Comparison of ENCODE assay signal across 8 cellular contexts in genomic region chr4:158873795-158874359, GRCh38.
DNase-seq lines count a peak whose midpoint lies in the region; ATAC-seq, FAIRE-seq and TF ChIP-seq lines count a peak whose summit lies in the region.

No MANE protein-coding gene starts in this region.

- H3K14ac ChIP-seq in H1 (ENCODE audit: insufficient read length), result no peak overlapping the region

- no peak for TF ChIP-seq RAD21 in H1 (IDR thresholded peaks at IDR 0.05 in 1 of 2, conservative IDR thresholded peaks at IDR 0.05 in 1 of 2; ENCODE audit: low read depth in 2 of 2, low read length in 2 of 2)

- no peak overlapping the region for H2BK15ac ChIP-seq in H1 (ENCODE audit: low read length)

- no peak overlapping the region for H3K9ac ChIP-seq in H1 (replicated peaks in 1 of 4; ENCODE audit: extremely low read depth in 1 of 4, low read depth in 3 of 4, low read length in 3 of 4)

- ATAC-seq in Panc1 (peak; percentile 93), HG03025 (IDR thresholded peaks at IDR 0.05; ENCODE audit: low FRiP score, unreplicated experiment) (no peak)

- H3K27me3 ChIP-seq in Panc1 (ENCODE audit: control insufficient read depth, insufficient read depth, low read length) (no peaks in the 10 kb centered on the region), H1 (replicated peaks in 1 of 4; ENCODE audit: control insufficient read depth in 3 of 4, extremely low read depth in 1 of 4, insufficient read depth in 3 of 4, low read length in 3 of 4) (no peaks in the 10 kb centered on the region)

- H3K4me3 ChIP-seq in Panc1 (ENCODE audit: low read depth in 2 of 2, low read length in 2 of 2) (no peak overlapping the region), H1 (ENCODE audit: extremely low read depth in 1 of 4, insufficient read depth in 2 of 4, low read depth in 3 of 4, low read length in 4 of 4) (no peak overlapping the region)

- intact Hi-C loops in Panc1 (cut with micrococcal nuclease; ENCODE audit: unreplicated experiment), result loop anchor here (10.0 kb wide), 1 partner anchor 231 kb away; the partner anchor contains the start of gene RAPGEF2

- no peaks in the 10 kb centered on the region for H3K79me2 ChIP-seq in H1 (ENCODE audit: control insufficient read depth in 1 of 2, insufficient read depth in 2 of 2, low read length in 2 of 2)

- no peak for TF ChIP-seq POLR2A in H1 (IDR thresholded peaks at IDR 0.05; ENCODE audit: control extremely low read depth in 1 of 2, low read depth in 2 of 2, low read length in 2 of 2)

- no peak overlapping the region for H2BK20ac ChIP-seq in H1 (ENCODE audit: low read length)

- H3K36me3 ChIP-seq in Panc1 (ENCODE audit: control insufficient read depth, insufficient read depth, low read length), result no peaks in the 10 kb centered on the region
- H3K36me3 ChIP-seq in H1 (ENCODE audit: control insufficient read depth in 2 of 4, insufficient read depth in 4 of 4, low read length in 3 of 4), result no peaks in the 10 kb centered on the region

- no peak overlapping the region for H4K5ac ChIP-seq in H1 (ENCODE audit: insufficient read length, low read depth, low read length)

- H3K9me3 ChIP-seq in Panc1 (ENCODE audit: control insufficient read depth, insufficient read depth, low read depth, low read length), result no peaks in the 10 kb centered on the region
- H3K9me3 ChIP-seq in H1 (ENCODE audit: insufficient read depth in 2 of 2, low read depth in 1 of 2, low read length in 1 of 2), result no peaks in the 10 kb centered on the region

- no TSS peak for BruUV-seq in Panc1 (replicated peaks; lab: Mats Ljungman, UMichigan)

- H2BK120ac ChIP-seq in H1 (replicated peaks; ENCODE audit: low read depth, low read length), result no peak overlapping the region

- no peak overlapping the region for H3K4me2 ChIP-seq in H1 (ENCODE audit: insufficient read depth in 1 of 2, low read depth in 2 of 2, low read length in 2 of 2)

- no peaks in the 10 kb centered on the region for H3K79me1 ChIP-seq in H1 (ENCODE audit: low read depth, low read length)

- no peak overlapping the region for H2BK5ac ChIP-seq in H1 (ENCODE audit: low read depth, low read length)

- no peaks in the 10 kb centered on the region for H3K27me3 Mint-ChIP-seq in nephron (ENCODE audit: low read depth)

- H4K8ac ChIP-seq in H1 (ENCODE audit: extremely low read depth, insufficient read depth, low read length), result no peak overlapping the region

- no peak overlapping the region for H3K18ac ChIP-seq in H1 (ENCODE audit: extremely low read depth, low read length)

- no peaks in the 10 kb centered on the region; the same call in none of the 2 replicates for H3K4me1 ChIP-seq in Panc1 (ENCODE audit: control insufficient read depth, insufficient read depth, low read length)
- H3K4me1 ChIP-seq in H1 (replicated peaks in 1 of 4; ENCODE audit: control insufficient read depth in 3 of 4, insufficient read depth in 4 of 4, low read length in 3 of 4), result peaks cover 0 to 10% (median 6%) of the 10 kb centered on the region in 4 experiments; a peak in 5 of 7 replicates

- no peak overlapping the region for H3K4me3 Mint-ChIP-seq in nephron

- H3K4me1 Mint-ChIP-seq in nephron, result peaks cover 34% of the 10 kb centered on the region

- peaks cover 39% of the 10 kb centered on the region for H3K36me3 Mint-ChIP-seq in nephron (ENCODE audit: low read depth)

- in situ Hi-C loops in Panc1 (cut with HindIII; ENCODE audit: low pct_unique_long_range_greater_than_20kb, low sequenced_read_pairs), result no loop called here

- H3K9me3 Mint-ChIP-seq in nephron, result peaks cover 5% of the 10 kb centered on the region

- no peak overlapping the region for H4K91ac ChIP-seq in H1 (replicated peaks; ENCODE audit: insufficient read length, low read length)

- CTCF ChIA-PET in Panc1 (lab: Charles Lee) (no interaction called here), H1 (lab: Charles Lee; ENCODE audit: partially characterized antibody) (interaction anchor here (1.4 to 1.6 kb wide), 2 partner anchors 9 to 22 kb away, joined by 3 to 4 read pairs; no protein-coding TSS in a partner anchor)

- TF ChIP-seq CTCF in Panc1 (IDR thresholded peaks at IDR 0.05), result no peak
- no peak for TF ChIP-seq CTCF in H1 (IDR thresholded peaks at IDR 0.05; ENCODE audit: control extremely low read depth in 1 of 3, insufficient read depth in 1 of 3, low read depth in 1 of 3, low read length in 3 of 3)
- no peak for TF ChIP-seq CTCF in nephron (IDR thresholded peaks at IDR 0.05; ENCODE audit: unreplicated experiment in 3 of 3)

- WGBS in H1 (ENCODE audit: extremely low coverage in 1 of 2, insufficient coverage in 1 of 2, insufficient read length in 1 of 2, insufficient replicate concordance in 2 of 2, low coverage in 1 of 2, low lambda C conversion rate in 2 of 2, missing lambda C conversion rate in 1 of 2), 2 experiments, result 85% methylated on average over 4 of the region's 4 CpGs; no CpG with 5 or more reads in 1 of the 2 experiments

- H3K27ac Mint-ChIP-seq in nephron, result peak overlapping the region; percentile 25 to 61 (median 52)

- H3K23me2 ChIP-seq in H1 (ENCODE audit: low read depth, low read length), result no peaks in the 10 kb centered on the region

- H3K56ac ChIP-seq in H1 (replicated peaks; ENCODE audit: insufficient read length, low read depth, low read length), result no peak overlapping the region

- no peak overlapping the region for H2AFZ ChIP-seq in H1 (ENCODE audit: low read length)

- no peak overlapping the region for H3K23ac ChIP-seq in H1 (ENCODE audit: insufficient read length)

- H4K20me1 ChIP-seq in H1 (replicated peaks in 1 of 2; ENCODE audit: control insufficient read depth in 1 of 2, insufficient read depth in 2 of 2, low read length in 2 of 2), result no peaks in the 10 kb centered on the region

- H2AK5ac ChIP-seq in H1 (ENCODE audit: low read depth, low read length), result no peak overlapping the region

- no peak for FAIRE-seq in H1 (lab: Jason Lieb, UNC)

- H3K4ac ChIP-seq in H1 (replicated peaks; ENCODE audit: insufficient read length, low read depth, low read length), result no peak overlapping the region

- H3K27ac ChIP-seq in Panc1 (ENCODE audit: low read length) (no peak overlapping the region), H1 (ENCODE audit: low read depth, low read length) (0 out of 2 replicates have a peak overlapping the region, but pooled peaks have one; percentile 4)

- no peak overlapping the region for H2BK12ac ChIP-seq in H1 (ENCODE audit: low read depth, low read length)

- POLR2A ChIA-PET in Panc1 (lab: Charles Lee) (no interaction called here), H1 (lab: Charles Lee; ENCODE audit: partially characterized antibody) (no interaction called here)

- no peak for TF ChIP-seq EP300 in H1 (IDR thresholded peaks at IDR 0.05; ENCODE audit: borderline replicate concordance in 1 of 2, low read depth in 2 of 2, low read length in 2 of 2)

- peak; percentile 54 for DNase-seq in GM04503 (ENCODE audit: low read depth)
- DNase-seq in Panc1 (ENCODE audit: low read depth, low spot score), result peak; percentile 79
- no peak for DNase-seq in H1 (ENCODE audit: low read depth in 1 of 2, low spot score in 2 of 2)
- no peak for DNase-seq in HT-29 (ENCODE audit: low spot score)
- DNase-seq in DMS 273 treated with DMSO at 0.1 percent for 48 hours (lab: John Stamatoyannopoulos, UW), result no peak
- DNase-seq in NCI-H187 treated with DMSO at 0.1 percent for 48 hours (lab: John Stamatoyannopoulos, UW), result no peak

TF ChIP-seq in H1, 55 proteins besides CTCF, POLR2A, EP300 and RAD21:
- TF ChIP-seq BACH1 (IDR thresholded peaks at IDR 0.05; ENCODE audit: low read length), result no peak
- TF ChIP-seq HDAC6 (IDR thresholded peaks at IDR 0.05; ENCODE audit: low read depth, low read length), result no peak
- TF ChIP-seq RXRA (IDR thresholded peaks at IDR 0.05; ENCODE audit: insufficient read depth, low read depth, low read length), result no peak
- TF ChIP-seq CREB1 (IDR thresholded peaks at IDR 0.05), result no peak
- TF ChIP-seq CHD2 (IDR thresholded peaks at IDR 0.05; ENCODE audit: low read length), result no peak
- no peak for TF ChIP-seq CEBPB (IDR thresholded peaks at IDR 0.05; ENCODE audit: low read depth, low read length)
- no peak for TF ChIP-seq KDM1A (IDR thresholded peaks at IDR 0.05; ENCODE audit: borderline replicate concordance, low read length)
- no peak for TF ChIP-seq CBX5 (IDR thresholded peaks at IDR 0.05; ENCODE audit: low read depth, low read length)
- TF ChIP-seq NRF1 (IDR thresholded peaks at IDR 0.05; ENCODE audit: low read depth, low read length), result no peak
- TF ChIP-seq, protein P1, sequence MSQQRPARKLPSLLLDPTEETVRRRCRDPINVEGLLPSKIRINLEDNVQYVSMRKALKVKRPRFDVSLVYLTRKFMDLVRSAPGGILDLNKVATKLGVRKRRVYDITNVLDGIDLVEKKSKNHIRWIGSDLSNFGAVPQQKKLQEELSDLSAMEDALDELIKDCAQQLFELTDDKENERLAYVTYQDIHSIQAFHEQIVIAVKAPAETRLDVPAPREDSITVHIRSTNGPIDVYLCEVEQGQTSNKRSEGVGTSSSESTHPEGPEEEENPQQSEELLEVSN (IDR thresholded peaks at IDR 0.05), result no peak

Comparison
In these comparisons a context has a peak if more than half of its experiments do, and no peak if none do; other contexts are left out.
1. DNase-seq: peak in GM04503 (single experiment) and Panc1 (single experiment); none in H1 (0 of 2), HT-29 (single experiment), DMS 273 treated with DMSO at 0.1 percent for 48 hours (single experiment) and NCI-H187 treated with DMSO at 0.1 percent for 48 hours (single experiment).